Comparison of ENCODE assay signal across 8 cellular contexts in the genomic region with DNA sequence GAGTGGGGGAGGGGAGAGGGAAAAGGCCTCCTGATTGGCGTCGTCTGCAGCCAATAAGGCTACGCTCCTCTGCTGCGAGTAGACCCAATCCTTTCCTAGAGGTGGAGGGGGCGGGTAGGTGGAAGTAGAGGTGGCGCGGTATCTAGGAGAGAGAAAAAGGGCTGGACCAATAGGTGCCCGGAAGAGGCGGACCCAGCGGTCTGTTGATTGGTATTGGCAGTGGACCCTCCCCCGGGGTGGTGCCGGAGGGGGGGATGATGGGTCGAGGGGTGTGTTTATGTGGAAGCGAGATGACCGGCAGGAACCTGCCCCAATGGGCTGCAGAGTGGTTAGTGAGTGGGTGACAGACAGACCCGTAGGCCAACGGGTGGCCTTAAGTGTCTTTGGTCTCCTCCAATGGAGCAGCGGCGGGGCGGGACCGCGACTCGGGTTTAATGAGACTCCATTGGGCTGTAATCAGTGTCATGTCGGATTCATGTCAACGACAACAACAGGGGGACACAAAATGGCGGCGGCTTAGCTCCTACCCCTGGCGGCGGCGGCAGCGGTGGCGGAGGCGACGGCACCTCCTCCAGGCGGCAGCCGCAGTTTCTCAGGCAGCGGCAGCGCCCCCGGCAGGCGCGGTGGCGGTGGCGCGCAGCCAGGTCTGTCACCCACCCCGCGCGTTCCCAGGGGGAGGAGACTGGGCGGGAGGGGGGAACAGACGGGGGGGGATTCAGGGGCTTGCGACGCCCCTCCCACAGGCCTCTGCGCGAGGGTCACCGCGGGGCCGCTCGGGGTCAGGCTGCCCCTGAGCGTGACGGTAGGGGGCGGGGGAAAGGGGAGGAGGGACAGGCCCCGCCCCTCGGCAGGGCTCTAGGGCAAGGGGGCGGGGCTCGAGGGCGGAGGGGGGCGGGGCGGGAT. TPM values are rescaled to one million over a fixed set of nuclear protein-coding genes. Genes with fewer than 3 reads are reported as not detected.
DNase-seq lines count a peak whose midpoint lies in the region; ATAC-seq lines count a peak whose summit lies in the region.

A gene (plus strand): TSS at position 459 of the 903 bp plus-strand sequence. CDS start 16,258 bp downstream, outside the sequence.

- ATAC-seq in GM19043 (IDR thresholded peaks at IDR 0.05; ENCODE audit: low read depth, unreplicated experiment) = peak; percentile 85
- ATAC-seq in HG03378 (IDR thresholded peaks at IDR 0.05; ENCODE audit: unreplicated experiment) = peak; percentile 95

- DNase-seq in Ammon's horn (ENCODE audit: low spot score) (peak; percentile 100), NCI-H460 (ENCODE audit: extremely low read depth, low read depth) (peak; percentile 100), cerebellar nuclear complex (lab: John Stamatoyannopoulos, UW) (peak; percentile 100), islet precursor cell (peak; percentile 100)
- peak; percentile 100 for DNase-seq in activated CD4-positive, CD25-positive, alpha-beta regulatory T cell treated with anti-CD3 and anti-CD28 coated beads, Interleukin-2, amount 50 U/mL, for 72 hours
- peak; percentile 100 for DNase-seq in stimulated activated CD4-positive, alpha-beta T cell treated with anti-CD3 and anti-CD28 coated beads, Interleukin-12 subunit alpha, Interleukin-12 subunit beta, amount 100 ng/mL, for 48 hours (ENCODE audit: low read depth in 2 of 3, low spot score in 1 of 3)

RNA-seq across cellular contexts. Expression of the gene that starts here (rescaled TPM):
- 9.1 and 9.8 TPM in 2 replicates for total RNA-seq in NCI-H460 (2014; rRNA removed; shearing (Covaris generic))
- 2.6 and 3.7 TPM in 2 replicates for polyA plus RNA-seq in NCI-H460 (2014; cell fraction: nucleus; rRNA removed)

Comparison
In these comparisons a context has a peak if more than half of its experiments do, and no peak if none do; other contexts are left out.
1. Peak in every context shown above with its lines: DNase-seq and ATAC-seq.